8 cellular contexts compared by ENCODE assay signal in the genomic region with DNA sequence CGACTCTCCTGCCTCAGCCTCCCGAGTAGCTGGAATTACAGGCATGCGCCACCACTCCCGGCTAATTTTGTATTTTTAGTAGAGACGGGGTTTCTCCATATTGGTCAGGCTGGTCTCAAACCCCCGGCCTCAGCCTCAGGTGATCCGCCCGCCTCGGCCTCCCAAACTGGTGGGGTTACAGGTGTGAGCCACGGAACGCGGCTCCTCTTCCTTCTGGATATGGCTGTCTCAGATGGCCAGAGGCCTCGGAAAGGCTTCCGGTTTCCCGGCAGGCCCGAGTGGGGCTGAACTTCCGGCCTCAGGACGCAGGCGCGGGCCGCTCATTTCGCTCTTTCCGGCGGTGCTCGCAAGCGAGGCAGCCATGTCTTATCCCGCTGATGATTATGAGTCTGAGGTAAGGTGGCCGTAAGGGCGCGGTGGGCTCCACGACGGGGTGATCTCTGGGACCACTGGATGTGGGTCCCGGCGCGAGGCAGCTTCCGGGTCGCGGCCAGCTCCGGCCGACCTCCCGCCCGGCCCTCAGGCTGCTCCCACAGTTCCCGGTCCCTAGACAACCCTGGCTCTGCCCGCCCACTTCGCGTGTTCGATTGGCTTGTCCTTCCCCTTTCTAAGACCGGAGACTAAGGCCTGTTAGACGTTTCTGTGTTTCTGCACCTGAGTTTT. TPM values are rescaled to one million over a fixed set of nuclear protein-coding genes. Genes with fewer than 3 reads are reported as not detected.
A peak's percentile ranks its signal among the peaks of the same experiment; 100 is the strongest.
DNase-seq lines count a peak whose midpoint lies in the region; ATAC-seq and TF ChIP-seq lines count a peak whose summit lies in the region.

TSS of gene EIF3L (plus strand) at position 331 of the 663 bp plus-strand sequence. CDS start at position 362, 31 bp downstream.

- no peaks in the 10 kb centered on the region for H3K27me3 Mint-ChIP-seq in Caco-2 (ENCODE audit: insufficient read depth, unreplicated experiment)
- H3K27me3 Mint-ChIP-seq in activated T-cell treated with anti-CD3 and anti-CD28 coated beads, Interleukin-2, amount 50 U/mL, for 4 hours (ENCODE audit: low read depth) = no peaks in the 10 kb centered on the region

- no peaks in the 10 kb centered on the region for H3K27me3 ChIP-seq in Caco-2 (replicated peaks; ENCODE audit: control insufficient read depth, insufficient read depth, low read length)
- no peaks in the 10 kb centered on the region for H3K27me3 ChIP-seq in IMR-90 (ENCODE audit: control insufficient read depth, insufficient read depth, low read length)
- H3K27me3 ChIP-seq in Panc1 (ENCODE audit: control insufficient read depth, insufficient read depth, low read length) = no peaks in the 10 kb centered on the region
- H3K27me3 ChIP-seq in esophagus (ENCODE audit: control insufficient read depth in 1 of 2, insufficient read depth in 2 of 2, low read length in 2 of 2) = no peaks in the 10 kb centered on the region
- H3K27me3 ChIP-seq in mucosa of stomach (ENCODE audit: control insufficient read depth, insufficient read depth, low read length) = no peaks in the 10 kb centered on the region

- H3K14ac ChIP-seq in IMR-90 (replicated peaks; ENCODE audit: low read depth, low read length) = peak within 1 kb of the TSS; percentile 54

- peak within 1 kb of the TSS; percentile 60 for H4K91ac ChIP-seq in IMR-90 (ENCODE audit: insufficient read depth, low read depth, low read length)

- peaks cover 7% of the 10 kb centered on the region for H3K4me1 Mint-ChIP-seq in Caco-2 (ENCODE audit: low read depth, unreplicated experiment)
- peaks cover 46% of the 10 kb centered on the region for H3K4me1 Mint-ChIP-seq in activated T-cell treated with anti-CD3 and anti-CD28 coated beads, Interleukin-2, amount 50 U/mL, for 4 hours (ENCODE audit: low read depth)

- H2AK5ac ChIP-seq in IMR-90 (ENCODE audit: low read depth, low read length) = peak within 1 kb of the TSS; percentile 73

- peak within 1 kb of the TSS; percentile 77 for H2BK5ac ChIP-seq in IMR-90 (ENCODE audit: low read depth, low read length, poor library complexity, severe bottlenecking)

- H3K36me3 Mint-ChIP-seq in Caco-2 (ENCODE audit: insufficient read depth, unreplicated experiment) = peaks cover 69% of the 10 kb centered on the region
- peaks cover 27% of the 10 kb centered on the region for H3K36me3 Mint-ChIP-seq in activated T-cell treated with anti-CD3 and anti-CD28 coated beads, Interleukin-2, amount 50 U/mL, for 4 hours (ENCODE audit: insufficient read depth)

- peak within 1 kb of the TSS; percentile 91 for H3K27ac Mint-ChIP-seq in Caco-2 (ENCODE audit: unreplicated experiment)

- H4K8ac ChIP-seq in IMR-90 (ENCODE audit: low read depth in 2 of 2, low read length in 2 of 2) = peak within 1 kb of the TSS; percentile 86 to 95

- H3K23ac ChIP-seq in IMR-90 (ENCODE audit: low read depth, low read length) = peak within 1 kb of the TSS; percentile 62

- no peak within 1 kb of the TSS for H2BK15ac ChIP-seq in IMR-90 (ENCODE audit: low read depth, low read length)

- CTCF ChIA-PET in Caco-2 (lab: Charles Lee) = no interaction called here
- CTCF ChIA-PET in IMR-90 (lab: Yijun Ruan, JAX) = interaction anchor here (0.6 kb wide), 1 partner anchor 10 kb away, joined by 3 read pairs; no protein-coding TSS in a partner anchor
- CTCF ChIA-PET in Panc1 (lab: Charles Lee) = no interaction called here

- 0% methylated on average over 27 of the region's 49 CpGs; no CpG with 5 or more reads in 1 of the 2 experiments for WGBS in IMR-90 (ENCODE audit: extremely low coverage in 2 of 2, insufficient read length in 1 of 2), 2 experiments
- WGBS in esophagus, 2 donors = 0 to 1% methylated on average over 49 of the region's 49 CpGs

- dilution Hi-C loops in IMR-90 (cut with HindIII; ENCODE audit: low sequenced_read_pairs, unreplicated experiment) = no loop called here

- peak within 1 kb of the TSS; percentile 62 for H4K5ac ChIP-seq in IMR-90 (ENCODE audit: low read depth, low read length)

- peak within 1 kb of the TSS; percentile 95 for H3K4me3 Mint-ChIP-seq in Caco-2 (ENCODE audit: unreplicated experiment)
- peak within 1 kb of the TSS; percentile 94 for H3K4me3 Mint-ChIP-seq in activated T-cell treated with anti-CD3 and anti-CD28 coated beads, Interleukin-2, amount 50 U/mL, for 4 hours

- peak within 1 kb of the TSS; percentile 74 for H3K4ac ChIP-seq in IMR-90 (ENCODE audit: low read depth, low read length)

- TF ChIP-seq RAD21 in IMR-90 (IDR thresholded peaks at IDR 0.05; ENCODE audit: low read length) = no peak

- H3K27ac ChIP-seq in IMR-90 (ENCODE audit: insufficient read depth, low read length) (peak within 1 kb of the TSS; percentile 81), Panc1 (ENCODE audit: low read length) (peak within 1 kb of the TSS; percentile 97), esophagus (ENCODE audit: low read depth in 2 of 2, low read length in 1 of 2) (peak within 1 kb of the TSS; percentile 91 to 95)

- TF ChIP-seq CTCF in Caco-2 (IDR thresholded peaks at IDR 0.05; ENCODE audit: insufficient read depth in 1 of 2, low read depth in 1 of 2, low read length in 1 of 2, severe bottlenecking in 1 of 2, unreplicated experiment in 1 of 2) (no peak), IMR-90 (conservative IDR thresholded peaks at IDR 0.05; ENCODE audit: low read depth, low read length) (no peak), Panc1 (IDR thresholded peaks at IDR 0.05) (no peak)

- H3K9ac ChIP-seq in IMR-90 (ENCODE audit: low read depth, low read length) = peak within 1 kb of the TSS; percentile 89
- peak within 1 kb of the TSS; percentile 86 for H3K9ac ChIP-seq in mucosa of stomach (ENCODE audit: low read length)

- peak within 1 kb of the TSS; percentile 77 for H3K4me3 ChIP-seq in Caco-2 (ENCODE audit: low read depth, low read length)
- H3K4me3 ChIP-seq in IMR-90 (ENCODE audit: insufficient read depth, low read depth, low read length) = peak within 1 kb of the TSS; percentile 80
- H3K4me3 ChIP-seq in Panc1 (ENCODE audit: low read depth in 2 of 2, low read length in 2 of 2) = peak within 1 kb of the TSS; percentile 99 to 100
- peak within 1 kb of the TSS; percentile 81 to 95 for H3K4me3 ChIP-seq in esophagus (ENCODE audit: low read depth in 1 of 2, low read length in 2 of 2)
- H3K4me3 ChIP-seq in mucosa of stomach (ENCODE audit: low read length) = peak within 1 kb of the TSS; percentile 76

- peaks cover 1% of the 10 kb centered on the region; the same call in 1 of the 2 replicates for H3K36me3 ChIP-seq in Caco-2 (ENCODE audit: control insufficient read depth, insufficient read depth, low read length)
- peaks cover 16% of the 10 kb centered on the region for H3K36me3 ChIP-seq in IMR-90 (ENCODE audit: control insufficient read depth, insufficient read depth, low read length)
- H3K36me3 ChIP-seq in Panc1 (ENCODE audit: control insufficient read depth, insufficient read depth, low read length) = peaks cover 17% of the 10 kb centered on the region
- peaks cover 2 to 13% of the 10 kb centered on the region in 2 donors for H3K36me3 ChIP-seq in esophagus (ENCODE audit: control insufficient read depth in 2 of 2, insufficient read depth in 2 of 2, low read length in 1 of 2)
- peaks cover 9% of the 10 kb centered on the region for H3K36me3 ChIP-seq in mucosa of stomach (ENCODE audit: control insufficient read depth, insufficient read depth, low read length)

- peak; percentile 90 for TF ChIP-seq POLR2A in IMR-90 (IDR thresholded peaks at IDR 0.05; ENCODE audit: low read depth, low read length)

- H3K18ac ChIP-seq in IMR-90 (ENCODE audit: low read depth, low read length) = peak within 1 kb of the TSS; percentile 1; the same call in 1 of the 2 replicates

- H3K56ac ChIP-seq in IMR-90 (ENCODE audit: extremely low read depth, insufficient read depth, low read length) = peak within 1 kb of the TSS; percentile 76

- in situ Hi-C loops in IMR-90 (cut with MboI; ENCODE audit: low sequenced_read_pairs) (no loop called here), Panc1 (cut with HindIII; ENCODE audit: low pct_unique_long_range_greater_than_20kb, low sequenced_read_pairs) (no loop called here)

- peaks cover 3% of the 10 kb centered on the region; the same call in 1 of the 2 replicates for H3K9me3 ChIP-seq in Caco-2
- H3K9me3 ChIP-seq in IMR-90 (ENCODE audit: control insufficient read depth, insufficient read depth, low read length) = no peaks in the 10 kb centered on the region
- H3K9me3 ChIP-seq in Panc1 (ENCODE audit: control insufficient read depth, insufficient read depth, low read depth, low read length) = no peaks in the 10 kb centered on the region
- no peaks in the 10 kb centered on the region for H3K9me3 ChIP-seq in esophagus (ENCODE audit: control insufficient read depth in 2 of 2, insufficient read depth in 1 of 2, low read depth in 1 of 2, low read length in 1 of 2)
- no peaks in the 10 kb centered on the region for H3K9me3 ChIP-seq in mucosa of stomach (ENCODE audit: control insufficient read depth, low read length)

- intact Hi-C loops in Caco-2 (cut with micrococcal nuclease; ENCODE audit: unreplicated experiment) = loop anchor here (2.0 kb wide), 1 partner anchor 14 kb away; no protein-coding TSS in a partner anchor
- intact Hi-C loops in IMR-90 (cut with micrococcal nuclease) = loop anchor here (2.0 kb wide), 1 partner anchor 14 kb away; no protein-coding TSS in a partner anchor
- intact Hi-C loops in Panc1 (cut with micrococcal nuclease; ENCODE audit: unreplicated experiment) = no loop called here

- H3K4me2 ChIP-seq in IMR-90 (ENCODE audit: low read depth, low read length) = peak within 1 kb of the TSS; percentile 98

- H2AFZ ChIP-seq in IMR-90 (replicated peaks; ENCODE audit: low read length, poor library complexity) = peak within 1 kb of the TSS; percentile 94

- peaks cover 11% of the 10 kb centered on the region for H4K20me1 ChIP-seq in IMR-90 (ENCODE audit: insufficient read depth, low read length)

- peak; percentile 61 for ATAC-seq in GM21423 (IDR thresholded peaks at IDR 0.05; ENCODE audit: unreplicated experiment)
- peak; percentile 86 for ATAC-seq in IMR-90 (ENCODE audit: low read depth)
- peak; percentile 93 for ATAC-seq in Panc1
- peak; percentile 81 to 83 for ATAC-seq in activated T-cell treated with anti-CD3 and anti-CD28 coated beads, Interleukin-2, amount 50 U/mL, for 4 hours

- H3K4me1 ChIP-seq in Caco-2 (no peaks in the 10 kb centered on the region), IMR-90 (ENCODE audit: control insufficient read depth, insufficient read depth, low read length) (peaks cover 2% of the 10 kb centered on the region; the same call in 1 of the 2 replicates), Panc1 (ENCODE audit: control insufficient read depth, insufficient read depth, low read length) (0 out of 2 replicates have a peak, but pooled peaks cover 3% of the 10 kb centered on the region), esophagus (ENCODE audit: control insufficient read depth in 2 of 2, insufficient read depth in 2 of 2, low read length in 1 of 2) (peaks cover 0 to 3% of the 10 kb centered on the region in 2 donors), mucosa of stomach (ENCODE audit: control insufficient read depth, insufficient read depth, low read length) (peaks cover 18% of the 10 kb centered on the region)

- no peaks in the 10 kb centered on the region for H3K9me3 Mint-ChIP-seq in Caco-2 (ENCODE audit: unreplicated experiment)
- H3K9me3 Mint-ChIP-seq in activated T-cell treated with anti-CD3 and anti-CD28 coated beads, Interleukin-2, amount 50 U/mL, for 4 hours = no peaks in the 10 kb centered on the region

- no peak within 1 kb of the TSS for H2BK20ac ChIP-seq in IMR-90 (ENCODE audit: low read depth, low read length)

- H2AK9ac ChIP-seq in IMR-90 (replicated peaks; ENCODE audit: low read depth, low read length, poor library complexity) = peak within 1 kb of the TSS; percentile 96

- peak; percentile 89 to 92 for DNase-seq in Caco-2
- peak; percentile 84 for DNase-seq in IMR-90
- peak; percentile 43 for DNase-seq in Panc1 (ENCODE audit: low read depth, low spot score)
- DNase-seq in activated T-cell treated with anti-CD3 and anti-CD28 coated beads, Interleukin-2, amount 50 U/mL, for 4 hours = peak; percentile 80
- DNase-seq in stimulated activated CD8-positive, alpha-beta memory T cell treated with anti-CD3 and anti-CD28 coated beads, Interleukin-4, amount 100 ng/mL, for 48 hours = peak; percentile 92

- peaks cover 26 to 50% of the 10 kb centered on the region in 2 experiments for H3K79me1 ChIP-seq in IMR-90 (ENCODE audit: low read depth in 1 of 2, low read length in 2 of 2)

- BruUV-seq in Caco-2 (replicated peaks; lab: Mats Ljungman, UMichigan) (no TSS peak), IMR-90 (replicated peaks; lab: Mats Ljungman, UMichigan) (no TSS peak), Panc1 (replicated peaks; lab: Mats Ljungman, UMichigan) (no TSS peak)

- H2BK120ac ChIP-seq in IMR-90 (ENCODE audit: low read depth, low read length) = no peak within 1 kb of the TSS

- POLR2A ChIA-PET in Caco-2 (lab: Charles Lee) (no interaction called here), IMR-90 (lab: Charles Lee; ENCODE audit: unreplicated experiment) (no interaction called here), Panc1 (lab: Charles Lee) (no interaction called here)

- no peaks in the 10 kb centered on the region for H3K9me1 ChIP-seq in IMR-90 (ENCODE audit: insufficient read depth, low read length)

RNA-seq across cellular contexts. Expression of gene EIF3L, which starts in this region (rescaled TPM):
- 524 and 554 TPM in 2 replicates for total RNA-seq in Caco-2 (2022)
- total RNA-seq in IMR-90 (2012; rRNA removed) = 464 and 593 TPM in 2 replicates
- 354 and 391 TPM in 2 replicates for polyA plus RNA-seq in IMR-90 (2012; rRNA removed)
- polyA plus RNA-seq in IMR-90 (2012; cell fraction: cytosol; rRNA removed) = 183 and 246 TPM in 2 replicates
- polyA plus RNA-seq in IMR-90 (2012; cell fraction: nucleus; rRNA removed; ENCODE audit: low replicate concordance) = 89.0 and 188 TPM in 2 replicates
- 211 TPM for total RNA-seq in Panc1 (2021; ENCODE audit: unreplicated experiment)
- 226 TPM for polyA plus RNA-seq in Panc1 (2012; ENCODE audit: insufficient read length)
- 100 to 1,000 TPM; 448 to 518 (median 461) TPM for total RNA-seq in activated T-cell treated with anti-CD3 and anti-CD28 coated beads, Interleukin-2, amount 50 U/mL, for 4 hours
- 100 to 1,000 TPM; 113 to 265 TPM for polyA plus RNA-seq in esophagus

Comparison
In these comparisons a context has a peak if more than half of its experiments do, and no peak if none do; other contexts are left out.
1. Peak in every context shown above with its lines: DNase-seq, ATAC-seq, H3K4me3 ChIP-seq and H3K27ac ChIP-seq.